In genomic region chr22:26835929-26836528, GRCh38 we compare ENCODE assay signal across 8 cellular contexts.
A peak's percentile ranks its signal among the peaks of the same experiment; 100 is the strongest.
DNase-seq lines count a peak whose midpoint lies in the region; ATAC-seq and TF ChIP-seq lines count a peak whose summit lies in the region.

No MANE protein-coding gene starts in this region.

- no peak overlapping the region for H3K4me3 Mint-ChIP-seq in activated naive CD8-positive, alpha-beta T cell treated with anti-CD3 and anti-CD28 coated beads, Interleukin-2, amount 50 U/mL, for 24 hours

- no peak overlapping the region for H3K27ac Mint-ChIP-seq in activated naive CD8-positive, alpha-beta T cell treated with anti-CD3 and anti-CD28 coated beads, Interleukin-2, amount 50 U/mL, for 24 hours

- H3K27me3 Mint-ChIP-seq in activated naive CD8-positive, alpha-beta T cell treated with anti-CD3 and anti-CD28 coated beads, Interleukin-2, amount 50 U/mL, for 24 hours = no peaks in the 10 kb centered on the region

- peak; percentile 68 for TF ChIP-seq CTCF in GM12874 (IDR thresholded peaks at IDR 0.05; ENCODE audit: insufficient read depth, low read depth, low read length)

- DNase-seq in AG08395 (ENCODE audit: low spot score) = peak; percentile 48
- DNase-seq in OCI-M1 (lab: John Stamatoyannopoulos, UW) = peak; percentile 75
- peak; percentile 67 for DNase-seq in activated naive CD8-positive, alpha-beta T cell treated with anti-CD3 and anti-CD28 coated beads, Interleukin-2, amount 50 U/mL, for 24 hours
- peak; percentile 90 for DNase-seq in iPS-NIHi11 (ENCODE audit: low spot score)
- peak; percentile 34 for DNase-seq in stimulated activated CD4-positive, alpha-beta T cell treated with anti-CD3 and anti-CD28 coated beads, Interleukin-4, amount 100 ng/mL, for 1 hour
- DNase-seq in NCI-H128 (lab: John Stamatoyannopoulos, UW; ENCODE audit: unreplicated experiment) = no peak

- H3K4me1 Mint-ChIP-seq in activated naive CD8-positive, alpha-beta T cell treated with anti-CD3 and anti-CD28 coated beads, Interleukin-2, amount 50 U/mL, for 24 hours = no peaks in the 10 kb centered on the region

- H3K36me3 Mint-ChIP-seq in activated naive CD8-positive, alpha-beta T cell treated with anti-CD3 and anti-CD28 coated beads, Interleukin-2, amount 50 U/mL, for 24 hours (ENCODE audit: low read depth) = no peaks in the 10 kb centered on the region

- peak; percentile 63 for ATAC-seq in activated naive CD8-positive, alpha-beta T cell treated with anti-CD3 and anti-CD28 coated beads, Interleukin-2, amount 50 U/mL, for 24 hours
- ATAC-seq in GM21723 (IDR thresholded peaks at IDR 0.05; ENCODE audit: unreplicated experiment) = no peak

- no peaks in the 10 kb centered on the region for H3K9me3 Mint-ChIP-seq in activated naive CD8-positive, alpha-beta T cell treated with anti-CD3 and anti-CD28 coated beads, Interleukin-2, amount 50 U/mL, for 24 hours
